In the genomic region with DNA sequence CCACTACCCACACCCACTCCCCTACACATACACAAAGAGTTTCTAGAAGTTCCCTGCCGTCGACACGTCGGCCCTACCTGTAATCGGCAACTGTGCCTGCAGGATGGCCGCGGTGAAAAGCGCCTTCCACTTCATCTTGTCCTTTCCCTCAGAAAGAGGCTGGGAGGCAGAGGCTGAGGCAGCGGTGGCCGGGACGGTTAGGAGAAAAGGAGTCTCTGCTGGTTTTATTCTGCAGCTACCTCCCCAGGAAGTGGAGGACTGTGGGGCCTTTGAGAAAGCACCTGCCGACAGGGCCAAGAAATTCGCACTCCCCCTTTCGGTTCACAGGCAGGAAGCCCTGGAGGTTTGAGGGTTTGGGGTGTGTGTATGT, we compare ENCODE assay signal across 10 cellular contexts. TPM values are rescaled to one million over a fixed set of nuclear protein-coding genes. Genes with fewer than 3 reads are reported as not detected.
DNase-seq lines count a peak whose midpoint lies in the region; ATAC-seq and TF ChIP-seq lines count a peak whose summit lies in the region.
"Had no signal": no experiment of that assay in that cellular context is flagged by ENCODE, and none has a peak within 500 bp of the region (broad histone marks: within the 10 kb centered on the region; RNA-seq: fewer than 3 reads in every experiment).

Gene CD247 (minus strand): TSS at position 199 of the 370 bp plus-strand sequence. CDS start 64 bp downstream, at position 135.

- H3K36me3 ChIP-seq in BLaER1: no peaks in the 10 kb centered on the region
- H3K36me3 ChIP-seq: ovary had no signal

- peak; percentile 54 for DNase-seq in activated CD4-positive, CD25-positive, alpha-beta regulatory T cell treated with anti-CD3 and anti-CD28 coated beads, Interleukin-2, amount 50 U/mL, for 16 hours (ENCODE audit: low read depth, low spot score)
- peak; percentile 86 for DNase-seq in activated naive CD4-positive, alpha-beta T cell treated with anti-CD3 and anti-CD28 coated beads for 36 hours
- DNase-seq in stimulated activated CD4-positive, alpha-beta T cell treated with anti-CD3 and anti-CD28 coated beads, Interleukin-12 subunit alpha, Interleukin-12 subunit beta, amount 100 ng/mL, for 48 hours (ENCODE audit: low read depth in 2 of 3, low spot score in 1 of 3): peak in 2 of 3 donors; percentile 51 to 55
- DNase-seq: ovary had no signal

- no peak within 1 kb of the TSS for H3K4me3 ChIP-seq in BLaER1
- H3K4me3 ChIP-seq: ovary had no signal

- H3K4me1 Mint-ChIP-seq in activated naive CD4-positive, alpha-beta T cell treated with anti-CD3 and anti-CD28 coated beads for 36 hours (ENCODE audit: low read depth): peaks cover 22% of the 10 kb centered on the region

- no peaks in the 10 kb centered on the region for H4K20me1 ChIP-seq in BLaER1

- ATAC-seq in GM18517 (IDR thresholded peaks at IDR 0.05; ENCODE audit: unreplicated experiment) (no peak), HG02852 (IDR thresholded peaks at IDR 0.05; ENCODE audit: unreplicated experiment) (no peak), GM21723 (IDR thresholded peaks at IDR 0.05; ENCODE audit: unreplicated experiment) (no peak), SK-N-SH treated with all-trans-retinoic acid at 6 μM for 48 hours (no peak)

- H3K4me1 ChIP-seq in BLaER1: peaks cover 12% of the 10 kb centered on the region

- no peak within 1 kb of the TSS for H3K27ac ChIP-seq in BLaER1
- H3K27ac ChIP-seq: ovary had no signal

- intact Hi-C loops in activated naive CD4-positive, alpha-beta T cell treated with anti-CD3 and anti-CD28 coated beads for 36 hours (cut with micrococcal nuclease): loop anchor here (1.0 to 10.0 kb wide), 3 partner anchors 35 to 644 kb away; partner anchors contain the start of genes CREG1, DCAF6, MPC2 and TADA1

- no peak within 1 kb of the TSS for H3K9ac ChIP-seq in BLaER1

- CTCF ChIA-PET in activated naive CD4-positive, alpha-beta T cell treated with anti-CD3 and anti-CD28 coated beads for 36 hours (lab: Charles Lee): interaction anchor here (0.7 to 6.1 kb wide), 24 partner anchors 10 to 251 kb away, joined by 3 to 56 read pairs (median 5); partner anchors contain the start of gene CREG1

- H3K9me3 ChIP-seq in BLaER1: no peaks in the 10 kb centered on the region
- H3K9me3 ChIP-seq: ovary had no signal

- H3K27ac Mint-ChIP-seq in activated naive CD4-positive, alpha-beta T cell treated with anti-CD3 and anti-CD28 coated beads for 36 hours: peak within 1 kb of the TSS; percentile 96

- peaks cover 21% of the 10 kb centered on the region for H3K36me3 Mint-ChIP-seq in activated naive CD4-positive, alpha-beta T cell treated with anti-CD3 and anti-CD28 coated beads for 36 hours (ENCODE audit: low read depth)

- peak within 1 kb of the TSS; percentile 21; the same call in 1 of the 2 replicates for H3K4me2 ChIP-seq in BLaER1

- no peaks in the 10 kb centered on the region for H3K27me3 ChIP-seq in BLaER1
- H3K27me3 ChIP-seq: ovary had no signal

- H3K9me3 Mint-ChIP-seq in activated naive CD4-positive, alpha-beta T cell treated with anti-CD3 and anti-CD28 coated beads for 36 hours: no peaks in the 10 kb centered on the region

- no peaks in the 10 kb centered on the region for H3K27me3 Mint-ChIP-seq in activated naive CD4-positive, alpha-beta T cell treated with anti-CD3 and anti-CD28 coated beads for 36 hours (ENCODE audit: low read depth)

- peak within 1 kb of the TSS; percentile 90 for H3K4me3 Mint-ChIP-seq in activated naive CD4-positive, alpha-beta T cell treated with anti-CD3 and anti-CD28 coated beads for 36 hours

TF ChIP-seq in SK-N-SH treated with all-trans-retinoic acid at 6 μM for 48 hours, 23 proteins besides CTCF, POLR2A, EP300 and RAD21:
- TF ChIP-seq POU6F1 (CRISPR knock-in tag; IDR thresholded peaks at IDR 0.05; ENCODE audit: borderline replicate concordance, low read depth) (no peak), GLIS3 (CRISPR knock-in tag; IDR thresholded peaks at IDR 0.05) (no peak), ZC3H10 (CRISPR knock-in tag; IDR thresholded peaks at IDR 0.05) (no peak), PATZ1 (CRISPR knock-in tag; IDR thresholded peaks at IDR 0.05; ENCODE audit: borderline replicate concordance) (no peak)

RNA-seq across cellular contexts. Expression of gene CD247, which starts in this region (rescaled TPM):
- 10 to 100 TPM; 73.5 to 78.3 TPM for total RNA-seq in activated naive CD4-positive, alpha-beta T cell treated with anti-CD3 and anti-CD28 coated beads for 36 hours
- total RNA-seq: glomerular endothelial cell had no signal
